ENCODE assay signal across 32 cellular contexts in genomic region chr7:10731253-10731773, GRCh38.
"Had no signal": no experiment of that assay in that cellular context is flagged by ENCODE, and none has a peak within 500 bp of the region (broad histone marks: within the 10 kb centered on the region; RNA-seq: fewer than 3 reads in every experiment).

No MANE protein-coding gene starts in this region.

- H3K27me3 ChIP-seq: ascending aorta, cardiac muscle cell had no signal

- H3K27ac ChIP-seq: ascending aorta, cardiac muscle cell, VCaP had no signal

- FAIRE-seq: bronchial epithelial cell, TTC549 had no signal

- H3K9me3 ChIP-seq: ascending aorta had no signal

- H3K36me3 ChIP-seq: ascending aorta, cardiac muscle cell had no signal

- DNase-seq: activated CD4-positive, alpha-beta memory T cell treated with anti-CD3 and anti-CD28 coated beads, Interleukin-2, amount 10 ng/mL, durations not matched to agents 7 days and 5 days; activated CD4-positive, alpha-beta T cell treated with anti-CD3 and anti-CD28 coated beads for 1 hour; activated CD4-positive, alpha-beta T cell treated with anti-CD3 and anti-CD28 coated beads for 36 hours; activated CD4-positive, alpha-beta T cell treated with anti-CD3 and anti-CD28 coated beads for 48 hours; activated CD4-positive, alpha-beta T cell treated with anti-CD3 and anti-CD28 coated beads, Interleukin-2, amount 10 ng/mL, durations not matched to agents 7 days and 5 days; activated CD4-positive, alpha-beta T cell treated with anti-CD3 and anti-CD28 coated beads, Interleukin-2, amount 50 U/mL, for 48 hours; activated CD4-positive, CD25-positive, alpha-beta regulatory T cell; activated CD8-positive, alpha-beta memory T cell treated with anti-CD3 and anti-CD28 coated beads for 24 hours; activated CD8-positive, alpha-beta memory T cell treated with anti-CD3 and anti-CD28 coated beads, Interleukin-2, amount 10 ng/mL, durations not matched to agents 7 days and 5 days; activated CD8-positive, alpha-beta memory T cell treated with anti-CD3 and anti-CD28 coated beads, Interleukin-2, amount 50 U/mL, for 48 hours; activated CD8-positive, alpha-beta T cell treated with anti-CD3 and anti-CD28 coated beads, Interleukin-2, amount 10 ng/mL, durations not matched to agents 7 days and 5 days; activated effector memory CD4-positive, alpha-beta T cell treated with Interleukin-2 at 50 U/mL for 16 hours; activated gamma-delta T cell; activated naive CD4-positive, alpha-beta T cell treated with anti-CD3 and anti-CD28 coated beads, Interleukin-2, amount 10 ng/mL, durations not matched to agents 7 days and 5 days; activated naive CD4-positive, alpha-beta T cell treated with Interleukin-2 at 50 U/mL for 16 hours; activated naive CD8-positive, alpha-beta T cell treated with anti-CD3 and anti-CD28 coated beads, Interleukin-2, amount 10 ng/mL, durations not matched to agents 7 days and 5 days; activated naive CD8-positive, alpha-beta T cell treated with anti-CD3 and anti-CD28 coated beads, Interleukin-2, amount 50 U/mL, for 24 hours; activated T-cell treated with anti-CD3 and anti-CD28 coated beads, Interleukin-2, amount 50 U/mL, for 24 hours; activated T-cell treated with anti-CD3 and anti-CD28 coated beads, Interleukin-2, amount 50 U/mL, for 48 hours; amygdala; anterior cingulate cortex; caudate nucleus; cerebellar nuclear complex; T-cell; T-helper 17 cell; T1000 had no signal

- H3K4me1 ChIP-seq: ascending aorta had no signal

- H3K4me3 ChIP-seq: ascending aorta, cardiac muscle cell had no signal

- ATAC-seq: activated CD4-positive, alpha-beta T cell treated with anti-CD3 and anti-CD28 coated beads for 36 hours; activated CD4-positive, CD25-positive, alpha-beta regulatory T cell treated with anti-CD3 and anti-CD28 coated beads, Interleukin-2, amount 50 U/mL, for 24 hours; activated CD8-positive, alpha-beta memory T cell treated with anti-CD3 and anti-CD28 coated beads, Interleukin-2, amount 10 ng/mL, durations not matched to agents 7 days and 5 days; activated CD8-positive, alpha-beta T cell treated with anti-CD3 and anti-CD28 coated beads, Interleukin-2, amount 10 ng/mL, durations not matched to agents 7 days and 5 days; activated naive CD8-positive, alpha-beta T cell treated with anti-CD3 and anti-CD28 coated beads, Interleukin-2, amount 50 U/mL, for 24 hours; T-cell; T-helper 17 cell had no signal
